Comparison of ENCODE assay signal across 9 cellular contexts in the genomic region with DNA sequence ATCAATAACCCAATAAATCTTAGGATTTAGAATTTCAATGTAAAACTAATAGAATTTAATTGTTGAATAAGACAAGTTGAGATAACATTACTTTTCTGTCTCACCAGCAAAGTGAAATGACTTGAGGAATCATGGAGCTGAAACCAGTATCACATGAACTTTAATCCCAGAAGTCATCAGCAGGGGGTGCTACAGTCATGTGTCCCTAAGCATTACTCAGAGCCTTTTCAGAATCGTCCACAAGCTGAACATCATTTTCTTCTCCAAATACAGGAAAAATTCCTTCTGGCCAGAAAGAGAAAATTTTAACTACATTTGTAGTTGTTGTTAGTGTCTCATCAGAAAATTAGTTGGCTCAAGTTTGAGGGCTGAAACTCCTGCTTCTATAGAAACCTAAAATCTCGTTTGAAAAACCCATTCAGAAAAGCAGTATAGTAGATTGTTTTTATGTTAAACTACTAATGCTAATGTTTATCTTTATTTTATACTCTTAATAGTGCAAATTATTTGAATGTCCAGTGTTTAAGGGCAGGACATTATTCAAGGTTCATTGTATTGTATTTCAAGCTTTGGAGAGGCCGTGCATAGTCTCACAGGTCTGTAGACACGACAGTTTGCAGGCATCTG.
DNase-seq lines count a peak whose midpoint lies in the region; ATAC-seq and TF ChIP-seq lines count a peak whose summit lies in the region.
"Had no signal": no experiment of that assay in that cellular context is flagged by ENCODE, and none has a peak within 500 bp of the region (broad histone marks: within the 10 kb centered on the region; RNA-seq: fewer than 3 reads in every experiment).

No MANE protein-coding gene starts in this region.

- WGBS in body of pancreas, 2 donors = 64 to 69% methylated on average over 4 of the region's 4 CpGs

- H3K4me1 ChIP-seq in body of pancreas (no peaks in the 10 kb centered on the region), uterus (no peaks in the 10 kb centered on the region)

- peak; percentile 3 for DNase-seq in AG04450 (ENCODE audit: low read depth, low spot score)
- DNase-seq in GM04503 (ENCODE audit: low read depth) = peak; percentile 8
- DNase-seq in NCI-H1694 treated with DMSO at 0.1 percent for 48 hours (lab: John Stamatoyannopoulos, UW) = peak; percentile 62
- DNase-seq in body of pancreas = peak; percentile 51 to 70 (median 66)
- peak; percentile 49 for DNase-seq in kidney glomerular epithelial cell (lab: John Stamatoyannopoulos, UW)
- DNase-seq in stimulated activated effector memory CD8-positive, alpha-beta T cell treated with anti-CD3 and anti-CD28 coated beads, Interleukin-12 subunit alpha, Interleukin-12 subunit beta, amount 100 ng/mL, for 72 hours (ENCODE audit: low spot score in 2 of 2) = no peak
- DNase-seq in uterus = no peak

- no peaks in the 10 kb centered on the region for H3K27me3 ChIP-seq in AG04450 (ENCODE audit: control insufficient read depth, insufficient read depth, low read length)
- no peaks in the 10 kb centered on the region for H3K27me3 ChIP-seq in body of pancreas
- no peaks in the 10 kb centered on the region for H3K27me3 ChIP-seq in uterus

- TF ChIP-seq CTCF in AG04450 (IDR thresholded peaks at IDR 0.05; ENCODE audit: low read depth, low read length) (peak; percentile 70), body of pancreas (IDR thresholded peaks at IDR 0.05) (peak; percentile 26 to 75 (median 60)), uterus (IDR thresholded peaks at IDR 0.05) (no peak)

- ATAC-seq in HG02759 (IDR thresholded peaks at IDR 0.05; ENCODE audit: unreplicated experiment) = peak; percentile 81
- peak; percentile 66 for ATAC-seq in body of pancreas
- no peak for ATAC-seq in stimulated activated effector memory CD8-positive, alpha-beta T cell treated with anti-CD3 and anti-CD28 coated beads, Interleukin-12 subunit alpha, Interleukin-12 subunit beta, amount 100 ng/mL, for 72 hours
- ATAC-seq: mucosa of descending colon had no signal

- no peaks in the 10 kb centered on the region for H3K4me1 Mint-ChIP-seq in stimulated activated effector memory CD8-positive, alpha-beta T cell treated with anti-CD3 and anti-CD28 coated beads, Interleukin-12 subunit alpha, Interleukin-12 subunit beta, amount 100 ng/mL, for 72 hours

- TF ChIP-seq POLR2A in body of pancreas (IDR thresholded peaks at IDR 0.05) = no peak
- TF ChIP-seq POLR2A in uterus (IDR thresholded peaks at IDR 0.05) = no peak

- H3K27ac Mint-ChIP-seq in stimulated activated effector memory CD8-positive, alpha-beta T cell treated with anti-CD3 and anti-CD28 coated beads, Interleukin-12 subunit alpha, Interleukin-12 subunit beta, amount 100 ng/mL, for 72 hours = no peak overlapping the region

- H3K9me3 ChIP-seq in AG04450 (ENCODE audit: control insufficient read depth, insufficient read depth, low read length) (no peaks in the 10 kb centered on the region), body of pancreas (no peaks in the 10 kb centered on the region), uterus (no peaks in the 10 kb centered on the region)
- H3K9me3 ChIP-seq: mucosa of descending colon had no signal

- CTCF ChIA-PET in AG04450 (lab: Charles Lee) = interaction anchor here (0.5 to 5.4 kb wide), 17 partner anchors 10 to 1604 kb away, joined by 3 to 60 read pairs (median 4); no protein-coding TSS in a partner anchor

- peaks cover 14% of the 10 kb centered on the region for H3K9me3 Mint-ChIP-seq in stimulated activated effector memory CD8-positive, alpha-beta T cell treated with anti-CD3 and anti-CD28 coated beads, Interleukin-12 subunit alpha, Interleukin-12 subunit beta, amount 100 ng/mL, for 72 hours

- intact Hi-C loops in body of pancreas (cut with DNase I) = no loop called here
- intact Hi-C loops in uterus (cut with DNase I; ENCODE audit: low total_unique reads) = no loop called here

- H3K27ac ChIP-seq in AG04450 (ENCODE audit: low read depth, low read length) = no peak overlapping the region
- H3K27ac ChIP-seq in body of pancreas = no peak overlapping the region
- H3K27ac ChIP-seq in uterus = no peak overlapping the region

- H3K36me3 Mint-ChIP-seq in stimulated activated effector memory CD8-positive, alpha-beta T cell treated with anti-CD3 and anti-CD28 coated beads, Interleukin-12 subunit alpha, Interleukin-12 subunit beta, amount 100 ng/mL, for 72 hours = no peaks in the 10 kb centered on the region

- POLR2A ChIA-PET in AG04450 (lab: Yijun Ruan, JAX) = no interaction called here

- no peak overlapping the region for H3K4me3 Mint-ChIP-seq in stimulated activated effector memory CD8-positive, alpha-beta T cell treated with anti-CD3 and anti-CD28 coated beads, Interleukin-12 subunit alpha, Interleukin-12 subunit beta, amount 100 ng/mL, for 72 hours

- H3K4me3 ChIP-seq in AG04450 (ENCODE audit: low read depth, low read length) (no peak overlapping the region), body of pancreas (no peak overlapping the region), uterus (no peak overlapping the region)
- H3K4me3 ChIP-seq: mucosa of descending colon had no signal

- H3K36me3 ChIP-seq in body of pancreas (replicated peaks in 1 of 2; ENCODE audit: insufficient read depth in 1 of 2, low read depth in 2 of 2) (no peaks in the 10 kb centered on the region), uterus (no peaks in the 10 kb centered on the region)

Comparison
In these comparisons a context has a peak if more than half of its experiments do, and no peak if none do; other contexts are left out.
1. DNase-seq: peak in AG04450 (single experiment), GM04503 (single experiment), NCI-H1694 treated with DMSO at 0.1 percent for 48 hours (single experiment), body of pancreas (4 of 4) and kidney glomerular epithelial cell (single experiment); none in stimulated activated effector memory CD8-positive, alpha-beta T cell treated with anti-CD3 and anti-CD28 coated beads, Interleukin-12 subunit alpha, Interleukin-12 subunit beta, amount 100 ng/mL, for 72 hours (0 of 2) and uterus (0 of 2).
2. CTCF ChIP-seq: peak in AG04450 (single experiment) and body of pancreas (7 of 7); none in uterus (0 of 4).